ENCODE assay signal across 1 cellular context in the genomic region with DNA sequence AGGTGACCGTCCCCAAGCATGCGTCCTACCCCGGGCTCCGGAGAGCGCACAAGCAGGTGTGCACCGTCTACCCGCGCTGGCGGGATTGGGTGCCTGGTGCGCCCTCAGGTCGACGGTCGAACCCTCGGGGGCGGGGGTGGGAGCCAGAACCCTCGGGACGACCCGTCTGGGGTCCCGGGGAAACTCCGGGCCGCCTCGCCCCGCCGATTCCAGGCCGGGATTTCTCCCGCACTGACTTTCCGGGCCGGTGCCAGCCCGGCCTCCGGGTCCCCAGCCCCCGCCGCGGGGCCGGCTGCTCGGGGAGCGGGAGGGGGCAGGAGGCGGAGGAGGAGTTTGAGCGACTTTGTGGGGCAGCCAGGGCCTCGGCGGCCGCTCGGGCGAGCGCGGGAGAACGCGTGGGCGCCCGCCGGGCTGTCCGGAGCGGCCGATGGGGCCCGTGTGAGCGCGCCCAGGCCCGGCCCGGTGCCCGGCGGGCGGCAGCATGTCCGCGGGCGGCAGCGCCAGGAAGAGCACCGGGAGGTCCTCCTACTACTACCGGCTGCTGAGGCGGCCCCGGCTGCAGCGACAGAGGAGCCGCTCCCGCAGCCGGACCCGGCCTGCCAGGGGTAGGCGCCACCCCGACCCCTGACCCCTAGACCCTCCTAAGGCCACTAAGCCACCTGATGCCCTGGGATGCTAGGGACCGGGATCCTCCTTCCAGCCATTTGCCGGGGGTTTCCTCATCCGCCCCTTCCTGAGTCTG.
TF ChIP-seq lines count a peak whose summit lies in the region.

TSS of gene DAB2IP (plus strand) at position 340 of the 742 bp plus-strand sequence. CDS start at position 482, 142 bp downstream.

TF ChIP-seq in HEK293, 187 proteins besides CTCF, POLR2A, EP300 and RAD21 (continued from another document):
- TF ChIP-seq ZNF280D (tag by site-specific recombination; IDR thresholded peaks at IDR 0.05) (no peak), BCL11B (tag by site-specific recombination; IDR thresholded peaks at IDR 0.05; ENCODE audit: low read depth) (peak; percentile 36; the same call in 1 of the 2 replicates), ELK4 (IDR thresholded peaks at IDR 0.05; ENCODE audit: borderline replicate concordance, low read depth, low read length) (no peak), ZNF660 (tag by site-specific recombination; IDR thresholded peaks at IDR 0.05) (0 out of 2 replicates have a peak, but pooled peaks have one; percentile 44), ZSCAN5A (tag by site-specific recombination; IDR thresholded peaks at IDR 0.05) (no peak), MYNN (tag by site-specific recombination; IDR thresholded peaks at IDR 0.05; ENCODE audit: borderline replicate concordance) (no peak), ZFP69B (tag by site-specific recombination; IDR thresholded peaks at IDR 0.05) (peak; percentile 40; the same call in 1 of the 2 replicates), KLF7 (tag by site-specific recombination; IDR thresholded peaks at IDR 0.05; ENCODE audit: borderline replicate concordance) (0 out of 2 replicates have a peak, but pooled peaks have one; percentile 52), ZNF433 (tag by site-specific recombination; IDR thresholded peaks at IDR 0.05; ENCODE audit: low read depth) (no peak), ZBTB11 (tag by site-specific recombination; conservative IDR thresholded peaks at IDR 0.05; ENCODE audit: low read depth) (no peak; the same call in none of the 2 replicates), ZBTB8A (tag by site-specific recombination; IDR thresholded peaks at IDR 0.05) (peak; percentile 60), ZNF677 (tag by site-specific recombination; IDR thresholded peaks at IDR 0.05) (0 out of 2 replicates have a peak, but pooled peaks have one; percentile 8), ZNF544 (tag by site-specific recombination; IDR thresholded peaks at IDR 0.05) (no peak), ZNF747 (tag by site-specific recombination; IDR thresholded peaks at IDR 0.05) (no peak)
- TF ChIP-seq, protein P1, sequence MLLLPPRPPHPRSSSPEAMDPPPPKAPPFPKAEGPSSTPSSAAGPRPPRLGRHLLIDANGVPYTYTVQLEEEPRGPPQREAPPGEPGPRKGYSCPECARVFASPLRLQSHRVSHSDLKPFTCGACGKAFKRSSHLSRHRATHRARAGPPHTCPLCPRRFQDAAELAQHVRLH (tag by site-specific recombination; IDR thresholded peaks at IDR 0.05) = no peak
